ENCODE assay signal across 8 cellular contexts in genomic region chr16:87278191-87279093, GRCh38. TPM values are rescaled to one million over a fixed set of nuclear protein-coding genes. Genes with fewer than 3 reads are reported as not detected.
DNase-seq lines count a peak whose midpoint lies in the region; ATAC-seq and TF ChIP-seq lines count a peak whose summit lies in the region.

No MANE protein-coding gene starts in this region.

- H3K27ac Mint-ChIP-seq in nephron progenitor cell (no peak overlapping the region), type B pancreatic cell (peak overlapping the region; percentile 52)

- H3K4me3 Mint-ChIP-seq in nephron progenitor cell (peak overlapping the region; percentile 19), type B pancreatic cell (peak overlapping the region; percentile 20)

- no peaks in the 10 kb centered on the region for H3K9me3 Mint-ChIP-seq in nephron progenitor cell
- no peaks in the 10 kb centered on the region for H3K9me3 Mint-ChIP-seq in type B pancreatic cell

- no peak for ATAC-seq in GM19351 (IDR thresholded peaks at IDR 0.05; ENCODE audit: unreplicated experiment)

- DNase-seq in AG09319 (ENCODE audit: extremely low read depth, low read depth): peak; percentile 62
- peak; percentile 36 for DNase-seq in NCI-H2196 (lab: John Stamatoyannopoulos, UW; ENCODE audit: unreplicated experiment)
- DNase-seq in activated CD8-positive, alpha-beta memory T cell treated with anti-CD3 and anti-CD28 coated beads, Interleukin-2, amount 50 U/mL, for 48 hours: peak; percentile 81
- DNase-seq in fibroblast of mammary gland (ENCODE audit: low read depth): peak; percentile 74
- DNase-seq in nephron progenitor cell: peak; percentile 87
- DNase-seq in type B pancreatic cell (ENCODE audit: extremely low spot score, unreplicated experiment): peak; percentile 88

- peaks cover 41% of the 10 kb centered on the region for H3K27me3 Mint-ChIP-seq in nephron progenitor cell (ENCODE audit: low read depth, poor library complexity)
- peaks cover 26% of the 10 kb centered on the region for H3K27me3 Mint-ChIP-seq in type B pancreatic cell

- H3K36me3 Mint-ChIP-seq in nephron progenitor cell (ENCODE audit: low read depth) (no peaks in the 10 kb centered on the region), type B pancreatic cell (no peaks in the 10 kb centered on the region)

- H3K4me3 ChIP-seq in fibroblast of mammary gland (ENCODE audit: control insufficient read depth, low read depth, low read length): no peak overlapping the region

- H3K4me1 Mint-ChIP-seq in nephron progenitor cell: peaks cover 51% of the 10 kb centered on the region
- peaks cover 29% of the 10 kb centered on the region for H3K4me1 Mint-ChIP-seq in type B pancreatic cell (ENCODE audit: unreplicated experiment)

- TF ChIP-seq CTCF in AG09319 (IDR thresholded peaks at IDR 0.05; ENCODE audit: low read depth, low read length): peak; percentile 98
- peak; percentile 82 for TF ChIP-seq CTCF in GM12874 (IDR thresholded peaks at IDR 0.05; ENCODE audit: insufficient read depth, low read depth, low read length)
- TF ChIP-seq CTCF in fibroblast of mammary gland (conservative IDR thresholded peaks at IDR 0.05; ENCODE audit: control insufficient read depth, insufficient read depth, low read depth, low read length): peak; percentile 84
- peak; percentile 95 for TF ChIP-seq CTCF in nephron progenitor cell (IDR thresholded peaks at IDR 0.05)
- TF ChIP-seq CTCF in type B pancreatic cell (conservative IDR thresholded peaks at IDR 0.05): peak; percentile 97

RNA-seq across cellular contexts. Expression of gene C16orf95, which starts 38.8 kb away (rescaled TPM):
- total RNA-seq in type B pancreatic cell (ENCODE audit: low replicate concordance): 3.0 and 6.3 TPM in 2 replicates

Comparison
In these comparisons a context has a peak if more than half of its experiments do, and no peak if none do; other contexts are left out.
1. DNase-seq: peak in every context shown above with its lines; median percentile 88 in type B pancreatic cell; 87 in nephron progenitor cell; 81 in activated CD8-positive, alpha-beta memory T cell treated with anti-CD3 and anti-CD28 coated beads, Interleukin-2, amount 50 U/mL, for 48 hours; 74 in fibroblast of mammary gland; 62 in AG09319; 36 in NCI-H2196.